In genomic region chr15:80172401-80172800, GRCh38 we compare ENCODE assay signal across 19 cellular contexts. TPM values are rescaled to one million over a fixed set of nuclear protein-coding genes. Genes with fewer than 3 reads are reported as not detected.
DNase-seq lines count a peak whose midpoint lies in the region; ATAC-seq, FAIRE-seq and TF ChIP-seq lines count a peak whose summit lies in the region.
"Had no signal": no experiment of that assay in that cellular context is flagged by ENCODE, and none has a peak within 500 bp of the region (broad histone marks: within the 10 kb centered on the region; RNA-seq: fewer than 3 reads in every experiment).

No MANE protein-coding gene starts in this region.

- H4K8ac ChIP-seq in IMR-90 (ENCODE audit: low read depth in 2 of 2, low read length in 2 of 2), result no peak overlapping the region

- DNase-seq in IMR-90, result no peak
- DNase-seq in adrenal gland, result no peak
- DNase-seq in HepG2 (ENCODE audit: low spot score), result no peak
- no peak for DNase-seq in NCI-H2171 treated with DMSO at 0.1 percent for 48 hours (lab: John Stamatoyannopoulos, UW)
- DNase-seq in stimulated activated naive B cell treated with anti-CD40 and anti-IgM and Interleukin-4, amounts not matched to agents 10 μg/mL and 1 μg/mL and 100 μg/mL, for 72 hours, result no peak
- DNase-seq in activated CD8-positive, alpha-beta T cell treated with anti-CD3 and anti-CD28 coated beads, Interleukin-2, amount 10 ng/mL, durations not matched to agents 7 days and 5 days, result no peak
- DNase-seq: BE2C; CD4-positive, alpha-beta memory T cell; DND-41; GDM1; GOT3; H9 had no signal

- H4K20me1 ChIP-seq in IMR-90 (ENCODE audit: insufficient read depth, low read length) (0 out of 2 replicates have a peak, but pooled peaks cover 8% of the 10 kb centered on the region), HepG2 (ENCODE audit: insufficient read depth, low read length) (no peaks in the 10 kb centered on the region)

- H3K4me1 Mint-ChIP-seq in stimulated activated naive B cell treated with anti-CD40 and anti-IgM and Interleukin-4, amounts not matched to agents 10 μg/mL and 1 μg/mL and 100 μg/mL, for 72 hours, result peaks cover 2 to 5% of the 10 kb centered on the region in 2 donors
- H3K4me1 Mint-ChIP-seq in activated CD8-positive, alpha-beta T cell treated with anti-CD3 and anti-CD28 coated beads, Interleukin-2, amount 10 ng/mL, durations not matched to agents 7 days and 5 days (ENCODE audit: low read depth), result no peaks in the 10 kb centered on the region
- H3K4me1 Mint-ChIP-seq: CD4-positive, alpha-beta memory T cell; H9 had no signal

- H3K36me3 ChIP-seq in IMR-90 (ENCODE audit: control insufficient read depth, insufficient read depth, low read length), result peaks cover 15% of the 10 kb centered on the region
- peaks cover 0 to 29% of the 10 kb centered on the region in 2 donors for H3K36me3 ChIP-seq in adrenal gland (replicated peaks in 1 of 2)
- peaks cover 6 to 36% of the 10 kb centered on the region in 2 experiments for H3K36me3 ChIP-seq in HepG2 (replicated peaks in 1 of 2; ENCODE audit: control insufficient read depth in 1 of 2, insufficient read depth in 2 of 2, low read length in 2 of 2)
- H3K36me3 ChIP-seq in subcutaneous abdominal adipose tissue (ENCODE audit: control insufficient read depth in 5 of 5, insufficient read depth in 5 of 5, low read length in 5 of 5), result peaks cover 0 to 55% (median 43%) of the 10 kb centered on the region in 5 donors
- H3K36me3 ChIP-seq: BE2C had no signal

- no peak for TF ChIP-seq CTCF in IMR-90 (conservative IDR thresholded peaks at IDR 0.05; ENCODE audit: low read depth, low read length)
- no peak for TF ChIP-seq CTCF in adrenal gland (IDR thresholded peaks at IDR 0.05)
- TF ChIP-seq CTCF in HepG2 (CRISPR knock-in tag; IDR thresholded peaks at IDR 0.05), result no peak

- no peak overlapping the region for H2BK15ac ChIP-seq in IMR-90 (ENCODE audit: low read depth, low read length)

- no peak overlapping the region for H2AK9ac ChIP-seq in IMR-90 (replicated peaks; ENCODE audit: low read depth, low read length, poor library complexity)

- peaks cover 14 to 38% of the 10 kb centered on the region in 2 donors for H3K36me3 Mint-ChIP-seq in stimulated activated naive B cell treated with anti-CD40 and anti-IgM and Interleukin-4, amounts not matched to agents 10 μg/mL and 1 μg/mL and 100 μg/mL, for 72 hours
- H3K36me3 Mint-ChIP-seq in activated CD8-positive, alpha-beta T cell treated with anti-CD3 and anti-CD28 coated beads, Interleukin-2, amount 10 ng/mL, durations not matched to agents 7 days and 5 days (ENCODE audit: low read depth), result peaks cover 8% of the 10 kb centered on the region

- no peak overlapping the region for H3K27ac Mint-ChIP-seq in stimulated activated naive B cell treated with anti-CD40 and anti-IgM and Interleukin-4, amounts not matched to agents 10 μg/mL and 1 μg/mL and 100 μg/mL, for 72 hours
- no peak overlapping the region for H3K27ac Mint-ChIP-seq in activated CD8-positive, alpha-beta T cell treated with anti-CD3 and anti-CD28 coated beads, Interleukin-2, amount 10 ng/mL, durations not matched to agents 7 days and 5 days
- H3K27ac Mint-ChIP-seq: CD4-positive, alpha-beta memory T cell had no signal

- H3K23ac ChIP-seq in IMR-90 (ENCODE audit: low read depth, low read length), result no peak overlapping the region

- H4K91ac ChIP-seq in IMR-90 (ENCODE audit: insufficient read depth, low read depth, low read length), result no peak overlapping the region

- intact Hi-C loops in IMR-90 (cut with micrococcal nuclease), result loop anchor here (2.0 to 10.0 kb wide), 5 partner anchors 100 to 792 kb away; partner anchors contain the start of gene MTHFS
- intact Hi-C loops in adrenal gland (cut with DNase I), result loop anchor here in 1 of 2 donors (10.0 kb wide), 1 partner anchor 108 kb away; no protein-coding TSS in a partner anchor
- intact Hi-C loops in HepG2 (cut with micrococcal nuclease; ENCODE audit: unreplicated experiment), result loop anchor here (2.0 to 5.0 kb wide), 3 partner anchors 100 to 135 kb away; partner anchors contain the start of gene ZFAND6

- no peaks in the 10 kb centered on the region for H3K9me3 Mint-ChIP-seq in stimulated activated naive B cell treated with anti-CD40 and anti-IgM and Interleukin-4, amounts not matched to agents 10 μg/mL and 1 μg/mL and 100 μg/mL, for 72 hours
- no peaks in the 10 kb centered on the region for H3K9me3 Mint-ChIP-seq in activated CD8-positive, alpha-beta T cell treated with anti-CD3 and anti-CD28 coated beads, Interleukin-2, amount 10 ng/mL, durations not matched to agents 7 days and 5 days (ENCODE audit: insufficient read depth)
- H3K9me3 Mint-ChIP-seq: CD4-positive, alpha-beta memory T cell; H9; IgD-negative memory B cell had no signal

- H3K27ac ChIP-seq in IMR-90 (ENCODE audit: insufficient read depth, low read length) (no peak overlapping the region), adrenal gland (peak overlapping the region in 3 of 5 donors; percentile 53 to 93 (median 89)), HepG2 (ENCODE audit: extremely low read length, insufficient read depth, low read length) (peak overlapping the region; percentile 54), subcutaneous abdominal adipose tissue (ENCODE audit: low read depth, low read length) (peak overlapping the region; percentile 77)
- H3K27ac ChIP-seq: C4-2B, HL-60 had no signal

- H3K4ac ChIP-seq in IMR-90 (ENCODE audit: low read depth, low read length), result no peak overlapping the region

- no peak overlapping the region for H3K4me2 ChIP-seq in IMR-90 (ENCODE audit: low read depth, low read length)
- peak overlapping the region; percentile 53 for H3K4me2 ChIP-seq in HepG2 (ENCODE audit: low read depth, low read length)

- no peak overlapping the region for H2BK5ac ChIP-seq in IMR-90 (ENCODE audit: low read depth, low read length, poor library complexity, severe bottlenecking)

- ATAC-seq in IMR-90 (ENCODE audit: low read depth), result no peak
- peak; percentile 7 for ATAC-seq in HepG2
- no peak for ATAC-seq in stimulated activated naive B cell treated with anti-CD40 and anti-IgM and Interleukin-4, amounts not matched to agents 10 μg/mL and 1 μg/mL and 100 μg/mL, for 72 hours (replicated peaks)
- ATAC-seq in GM18861 (IDR thresholded peaks at IDR 0.05; ENCODE audit: unreplicated experiment), result no peak
- no peak for ATAC-seq in activated CD8-positive, alpha-beta T cell treated with anti-CD3 and anti-CD28 coated beads, Interleukin-2, amount 10 ng/mL, durations not matched to agents 7 days and 5 days

- peak overlapping the region; percentile 26 for H2AFZ ChIP-seq in IMR-90 (replicated peaks; ENCODE audit: low read length, poor library complexity)
- H2AFZ ChIP-seq in HepG2 (ENCODE audit: low read length), result no peak overlapping the region

- in situ Hi-C loops in IMR-90 (cut with MboI; ENCODE audit: low sequenced_read_pairs) (loop anchor here (10.0 kb wide), 1 partner anchor 268 kb away; no protein-coding TSS in a partner anchor), HepG2 (cut with HindIII; ENCODE audit: extremely low pct_ligation_motif_present, low pct_unique_long_range_greater_than_20kb) (loop anchor here (5.0 to 25.0 kb wide), 2 partner anchors 110 to 285 kb away; partner anchors contain the start of gene MTHFS)

- H4K5ac ChIP-seq in IMR-90 (ENCODE audit: low read depth, low read length), result no peak overlapping the region

- TF ChIP-seq RAD21 in IMR-90 (IDR thresholded peaks at IDR 0.05; ENCODE audit: low read length), result no peak
- no peak for TF ChIP-seq RAD21 in HepG2 (CRISPR knock-in tag; IDR thresholded peaks at IDR 0.05)

- H3K9ac ChIP-seq in IMR-90 (ENCODE audit: low read depth, low read length), result no peak overlapping the region
- no peak overlapping the region for H3K9ac ChIP-seq in HepG2 (ENCODE audit: insufficient read depth, low read depth, low read length)
- peak overlapping the region in 4 of 5 donors; percentile 1 to 50 (median 18) for H3K9ac ChIP-seq in subcutaneous abdominal adipose tissue (ENCODE audit: low read length in 5 of 5)

- BruUV-seq in IMR-90 (replicated peaks; lab: Mats Ljungman, UMichigan) (no TSS peak), HepG2 (replicated peaks; lab: Mats Ljungman, UMichigan) (no TSS peak)

- peaks cover 0 to 18% of the 10 kb centered on the region in 2 experiments; a peak in 2 of 4 replicates for H3K79me1 ChIP-seq in IMR-90 (ENCODE audit: low read depth in 1 of 2, low read length in 2 of 2)

- no peak overlapping the region for H2BK20ac ChIP-seq in IMR-90 (ENCODE audit: low read depth, low read length)

- H2BK120ac ChIP-seq in IMR-90 (ENCODE audit: low read depth, low read length), result no peak overlapping the region

- H3K27me3 ChIP-seq in IMR-90 (ENCODE audit: control insufficient read depth, insufficient read depth, low read length), result no peaks in the 10 kb centered on the region
- H3K27me3 ChIP-seq in adrenal gland, result no peaks in the 10 kb centered on the region
- no peaks in the 10 kb centered on the region for H3K27me3 ChIP-seq in HepG2 (ENCODE audit: control insufficient read depth in 1 of 2, insufficient read depth in 2 of 2, low read length in 2 of 2)
- no peaks in the 10 kb centered on the region for H3K27me3 ChIP-seq in subcutaneous abdominal adipose tissue (ENCODE audit: control insufficient read depth in 5 of 5, insufficient read depth in 4 of 5, low read length in 5 of 5)
- H3K27me3 ChIP-seq: BE2C had no signal

- H3K18ac ChIP-seq in IMR-90 (ENCODE audit: low read depth, low read length), result no peak overlapping the region

- H3K27me3 Mint-ChIP-seq in stimulated activated naive B cell treated with anti-CD40 and anti-IgM and Interleukin-4, amounts not matched to agents 10 μg/mL and 1 μg/mL and 100 μg/mL, for 72 hours, result no peaks in the 10 kb centered on the region
- H3K27me3 Mint-ChIP-seq in activated CD8-positive, alpha-beta T cell treated with anti-CD3 and anti-CD28 coated beads, Interleukin-2, amount 10 ng/mL, durations not matched to agents 7 days and 5 days (ENCODE audit: low read depth), result no peaks in the 10 kb centered on the region
- H3K27me3 Mint-ChIP-seq: CD4-positive, alpha-beta memory T cell; IgD-negative memory B cell had no signal

- CTCF ChIA-PET in IMR-90 (lab: Yijun Ruan, JAX), result interaction anchor here (1.4 kb wide), 1 partner anchor 11 kb away, joined by 11 read pairs; no protein-coding TSS in a partner anchor
- CTCF ChIA-PET in HepG2 (lab: Yijun Ruan, JAX; ENCODE audit: low intra/inter-chr PET ratio, low total read pairs), result interaction anchor here (1.6 to 1.8 kb wide), 2 partner anchors 81 to 179 kb away, joined by 5 to 8 read pairs; no protein-coding TSS in a partner anchor
- CTCF ChIA-PET in activated CD8-positive, alpha-beta T cell treated with anti-CD3 and anti-CD28 coated beads, Interleukin-2, amount 10 ng/mL, durations not matched to agents 7 days and 5 days (lab: Charles Lee), result interaction anchor here (0.7 to 3.8 kb wide), 11 partner anchors 9 to 793 kb away, joined by 3 to 22 read pairs (median 3); partner anchors contain the start of gene ZFAND6

- TF ChIP-seq EP300 in HepG2 (IDR thresholded peaks at IDR 0.05; ENCODE audit: low read depth in 2 of 2, low read length in 2 of 2), result no peak
- no peak for TF ChIP-seq EP300 in HepG2 (CRISPR knock-in tag; IDR thresholded peaks at IDR 0.05; ENCODE audit: borderline replicate concordance)

- TF ChIP-seq POLR2A in IMR-90 (IDR thresholded peaks at IDR 0.05; ENCODE audit: low read depth, low read length) (no peak), adrenal gland (IDR thresholded peaks at IDR 0.05) (no peak), HepG2 (IDR thresholded peaks at IDR 0.05; ENCODE audit: insufficient read depth in 1 of 2, low read depth in 2 of 2, low read length in 2 of 2) (no peak)

- H2AK5ac ChIP-seq in IMR-90 (ENCODE audit: low read depth, low read length), result 0 out of 2 replicates have a peak overlapping the region, but pooled peaks have one; percentile 38

- POLR2A ChIA-PET in IMR-90 (lab: Charles Lee; ENCODE audit: unreplicated experiment) (no interaction called here), HepG2 (lab: Yijun Ruan, JAX) (interaction anchor here (1.0 to 2.2 kb wide), 11 partner anchors 10 to 276 kb away, joined by 3 to 28 read pairs (median 5); partner anchors contain the start of gene ZFAND6)
- POLR2A ChIA-PET in activated CD8-positive, alpha-beta T cell treated with anti-CD3 and anti-CD28 coated beads, Interleukin-2, amount 10 ng/mL, durations not matched to agents 7 days and 5 days (lab: Charles Lee), result interaction anchor here (0.6 kb wide), 1 partner anchor 58 kb away, joined by 5 read pairs; no protein-coding TSS in a partner anchor

- no peak for FAIRE-seq in HepG2 (lab: Jason Lieb, UNC)
- FAIRE-seq: A204.1, GM19239 had no signal

- WGBS in IMR-90 (ENCODE audit: extremely low coverage in 2 of 2, insufficient read length in 1 of 2), 2 experiments, result 83% methylated on average over 2 of the region's 8 CpGs; no CpG with 5 or more reads in 1 of the 2 experiments
- 68 to 89% (median 87%) methylated on average over 8 of the region's 8 CpGs for WGBS in adrenal gland, 4 donors
- WGBS in HepG2 (ENCODE audit: low lambda C conversion rate), result 84% methylated on average over 6 of the region's 8 CpGs

- H3K4me3 ChIP-seq in IMR-90 (ENCODE audit: insufficient read depth, low read depth, low read length), result no peak overlapping the region
- no peak overlapping the region for H3K4me3 ChIP-seq in adrenal gland
- no peak overlapping the region for H3K4me3 ChIP-seq in HepG2 (replicated peaks in 1 of 3; ENCODE audit: insufficient read depth in 1 of 3, low read depth in 2 of 3, low read length in 3 of 3)
- H3K4me3 ChIP-seq in subcutaneous abdominal adipose tissue (ENCODE audit: low read depth in 1 of 5, low read length in 5 of 5), result peak overlapping the region in 1 of 5 donors; percentile 25

- H3K9me1 ChIP-seq in IMR-90 (ENCODE audit: insufficient read depth, low read length), result peaks cover 14% of the 10 kb centered on the region; the same call in 1 of the 2 replicates

- H3K4me1 ChIP-seq in IMR-90 (ENCODE audit: control insufficient read depth, insufficient read depth, low read length) (peaks cover 12% of the 10 kb centered on the region), adrenal gland (replicated peaks in 1 of 2) (peaks cover 7 to 18% of the 10 kb centered on the region in 2 donors), HepG2 (ENCODE audit: insufficient read depth, low read length) (peaks cover 26% of the 10 kb centered on the region), subcutaneous abdominal adipose tissue (ENCODE audit: control insufficient read depth in 5 of 5, insufficient read depth in 5 of 5, low read length in 5 of 5) (peaks cover 6 to 63% (median 43%) of the 10 kb centered on the region in 5 donors)

- dilution Hi-C loops in IMR-90 (cut with HindIII; ENCODE audit: low sequenced_read_pairs, unreplicated experiment), result no loop called here

- no peak overlapping the region for H3K14ac ChIP-seq in IMR-90 (replicated peaks; ENCODE audit: low read depth, low read length)

- H3K79me2 ChIP-seq in HepG2 (ENCODE audit: insufficient read depth, low read length), result no peaks in the 10 kb centered on the region

- no peaks in the 10 kb centered on the region; the same call in 1 of the 2 replicates for H3K9me3 ChIP-seq in IMR-90 (ENCODE audit: control insufficient read depth, insufficient read depth, low read length)
- H3K9me3 ChIP-seq in adrenal gland (replicated peaks in 1 of 3), result no peaks in the 10 kb centered on the region
- H3K9me3 ChIP-seq in HepG2 (ENCODE audit: low read length), result no peaks in the 10 kb centered on the region
- no peaks in the 10 kb centered on the region for H3K9me3 ChIP-seq in subcutaneous abdominal adipose tissue (ENCODE audit: control insufficient read depth in 5 of 5, low read length in 5 of 5)
- H3K9me3 ChIP-seq: BE2C had no signal

- H3K56ac ChIP-seq in IMR-90 (ENCODE audit: extremely low read depth, insufficient read depth, low read length), result no peak overlapping the region

- H3K4me3 Mint-ChIP-seq in stimulated activated naive B cell treated with anti-CD40 and anti-IgM and Interleukin-4, amounts not matched to agents 10 μg/mL and 1 μg/mL and 100 μg/mL, for 72 hours, result no peak overlapping the region
- no peak overlapping the region for H3K4me3 Mint-ChIP-seq in activated CD8-positive, alpha-beta T cell treated with anti-CD3 and anti-CD28 coated beads, Interleukin-2, amount 10 ng/mL, durations not matched to agents 7 days and 5 days
- H3K4me3 Mint-ChIP-seq: CD4-positive, alpha-beta memory T cell; H9; IgD-negative memory B cell had no signal

RNA-seq across cellular contexts. Expression of gene FAH, which starts 19.6 kb away (rescaled TPM):
- 36.9 and 48.6 TPM in 2 replicates for total RNA-seq in IMR-90 (2012; rRNA removed)
- polyA plus RNA-seq in IMR-90 (2012; rRNA removed), result 43.1 and 50.6 TPM in 2 replicates
- polyA plus RNA-seq in IMR-90 (2012; cell fraction: cytosol; rRNA removed), result 45.3 and 59.7 TPM in 2 replicates
- polyA plus RNA-seq in IMR-90 (2012; cell fraction: nucleus; rRNA removed; ENCODE audit: low replicate concordance), result 75.0 and 78.4 TPM in 2 replicates
- 100 to 1,000 TPM in 5 of 8 donors, 10 to 100 TPM in 3; 56.9 to 157 (median 107) TPM for total RNA-seq in adrenal gland
- 100 to 1,000 TPM in 2 of 3 donors, 10 to 100 TPM in 1; 69.2 to 154 (median 109) TPM for polyA plus RNA-seq in adrenal gland
- total RNA-seq in HepG2 (2016; rRNA removed; fragmentation: Illumina TruSeq; extraction: Trizol), result 75.0 and 94.1 TPM in 2 replicates
- total RNA-seq in HepG2 (2016; cell fraction: cytosol; rRNA removed; fragmentation: Illumina TruSeq; extraction: Trizol; ENCODE audit: low read depth), result 27.3 and 29.8 TPM in 2 replicates
- 73.4 and 102 TPM in 2 replicates for total RNA-seq in HepG2 (2016; cell fraction: insoluble cytoplasmic fraction; rRNA removed; fragmentation: Illumina TruSeq; extraction: Trizol)
- total RNA-seq in HepG2 (2016; cell fraction: membrane; rRNA removed; fragmentation: Illumina TruSeq; extraction: Trizol), result 34.1 and 35.6 TPM in 2 replicates
- 43.8 and 46.1 TPM in 2 replicates for total RNA-seq in HepG2 (2016; cell fraction: nucleus; rRNA removed; fragmentation: Illumina TruSeq; extraction: Trizol)
- 36.6 and 52.3 TPM in 2 replicates for polyA plus RNA-seq in HepG2 (2011; rRNA removed)
- 38.0 and 43.2 TPM in 2 replicates for polyA plus RNA-seq in HepG2 (2011; cell fraction: cytosol; rRNA removed)
- polyA plus RNA-seq in HepG2 (2011; cell fraction: nucleus; rRNA removed), result 56.1 and 84.1 TPM in 2 replicates
- polyA plus RNA-seq in HepG2 (2012), result 47.4 and 51.9 TPM in 2 replicates
- polyA plus RNA-seq in HepG2 (2016; cell fraction: cytosol; fragmentation: Illumina TruSeq; extraction: Trizol; ENCODE audit: low read depth), result 29.3 and 29.7 TPM in 2 replicates
- polyA plus RNA-seq in HepG2 (2016; cell fraction: insoluble cytoplasmic fraction; fragmentation: Illumina TruSeq; extraction: Trizol; ENCODE audit: low read depth), result 90.8 and 98.1 TPM in 2 replicates
- 27.0 and 31.7 TPM in 2 replicates for polyA plus RNA-seq in HepG2 (2016; cell fraction: membrane; fragmentation: Illumina TruSeq; extraction: Trizol; ENCODE audit: low read depth)
- 51.2 and 62.5 TPM in 2 replicates for polyA plus RNA-seq in HepG2 (2016; cell fraction: nucleus; fragmentation: Illumina TruSeq; extraction: Trizol; ENCODE audit: insufficient read depth, low read depth)
- polyA minus RNA-seq in HepG2 (2011; rRNA and poly(A)+ RNA removed; ENCODE audit: low replicate concordance), result 32.6 and 139 TPM in 2 replicates
- polyA minus RNA-seq in HepG2 (2011; cell fraction: cytosol; rRNA and poly(A)+ RNA removed), result 38.0 and 39.1 TPM in 2 replicates
- polyA minus RNA-seq in HepG2 (2011; cell fraction: nucleus; rRNA and poly(A)+ RNA removed), result 33.9 and 43.5 TPM in 2 replicates
- total RNA-seq in activated CD8-positive, alpha-beta T cell treated with anti-CD3 and anti-CD28 coated beads, Interleukin-2, amount 10 ng/mL, durations not matched to agents 7 days and 5 days, result 10 to 100 TPM; 40.9 to 41.8 TPM

Comparison
In these comparisons a context has a peak if more than half of its experiments do, and no peak if none do; other contexts are left out.
1. H3K9ac ChIP-seq: peak in subcutaneous abdominal adipose tissue (4 of 5); none in IMR-90 (single experiment) and HepG2 (single experiment).